In genomic region chr3:12841085-12841969, GRCh38 we compare ENCODE assay signal across 8 cellular contexts. TPM values are rescaled to one million over a fixed set of nuclear protein-coding genes. Genes with fewer than 3 reads are reported as not detected.
DNase-seq lines count a peak whose midpoint lies in the region; ATAC-seq and TF ChIP-seq lines count a peak whose summit lies in the region.

TSS of gene RPL32 (minus strand) at chr3:12841565. CDS start at chr3:12840237, 1,328 bp downstream.

- peak; percentile 72 for TF ChIP-seq CTCF in colonic mucosa (IDR thresholded peaks at IDR 0.05)

- ATAC-seq in HG03460 (IDR thresholded peaks at IDR 0.05; ENCODE audit: unreplicated experiment): peak; percentile 92

- H3K36me3 ChIP-seq in BLaER1 (peaks cover 43% of the 10 kb centered on the region), colonic mucosa (peaks cover 4% of the 10 kb centered on the region)

- intact Hi-C loops in colonic mucosa (cut with DNase I): no loop called here

- H3K27me3 ChIP-seq in BLaER1: no peaks in the 10 kb centered on the region
- H3K27me3 ChIP-seq in colonic mucosa: no peaks in the 10 kb centered on the region
- no peaks in the 10 kb centered on the region for H3K27me3 ChIP-seq in layer of hippocampus (ENCODE audit: control insufficient read depth, insufficient read depth, low read length)

- peaks cover 48% of the 10 kb centered on the region for H3K4me1 ChIP-seq in BLaER1
- H3K4me1 ChIP-seq in colonic mucosa: peaks cover 8% of the 10 kb centered on the region

- H3K27ac ChIP-seq in BLaER1 (peak within 1 kb of the TSS; percentile 98), colonic mucosa (peak within 1 kb of the TSS; percentile 72), layer of hippocampus (ENCODE audit: low read depth, low read length) (peak within 1 kb of the TSS; percentile 94)

- H3K9ac ChIP-seq in BLaER1 (peak within 1 kb of the TSS; percentile 100), colonic mucosa (ENCODE audit: low read depth in 2 of 2, low read length in 2 of 2) (peak within 1 kb of the TSS; percentile 89 to 93)

- no peaks in the 10 kb centered on the region for H3K9me3 ChIP-seq in BLaER1
- no peaks in the 10 kb centered on the region for H3K9me3 ChIP-seq in colonic mucosa

- H4K20me1 ChIP-seq in BLaER1: peaks cover 49% of the 10 kb centered on the region

- peak; percentile 72 for DNase-seq in GM19240 (ENCODE audit: insufficient read length, low spot score)
- DNase-seq in NCI-H524 treated with DMSO at 0.1 percent for 48 hours (lab: John Stamatoyannopoulos, UW): peak; percentile 81
- DNase-seq in activated CD4-positive, alpha-beta T cell treated with anti-CD3 and anti-CD28 coated beads for 4 hours: peak; percentile 82 to 86
- peak; percentile 90 for DNase-seq in colonic mucosa
- peak; percentile 73 to 79 for DNase-seq in stimulated activated CD4-positive, alpha-beta T cell treated with anti-CD3 and anti-CD28 coated beads, Interleukin-1b, Interleukin-23, amount 100 ng/mL, for 4 hours (ENCODE audit: low read depth in 2 of 2)

- peak within 1 kb of the TSS; percentile 93 for H3K4me3 ChIP-seq in BLaER1
- H3K4me3 ChIP-seq in colonic mucosa: peak within 1 kb of the TSS; percentile 89

- H3K4me2 ChIP-seq in BLaER1: peak within 1 kb of the TSS; percentile 96

RNA-seq across cellular contexts. Expression of gene RPL32, which starts in this region (rescaled TPM):
- 1,000 to 10,000 TPM; 1,239 to 1,262 TPM for total RNA-seq in colonic mucosa

Comparison
In these comparisons a context has a peak if more than half of its experiments do, and no peak if none do; other contexts are left out.
1. Peak in every context shown above with its lines: DNase-seq, ATAC-seq, H3K4me3 ChIP-seq and H3K27ac ChIP-seq.